ENCODE assay signal across 10 cellular contexts in genomic region chr1:156684227-156684782, GRCh38. TPM values are rescaled to one million over a fixed set of nuclear protein-coding genes. Genes with fewer than 3 reads are reported as not detected.
A peak's percentile ranks its signal among the peaks of the same experiment; 100 is the strongest.
DNase-seq lines count a peak whose midpoint lies in the region; ATAC-seq and TF ChIP-seq lines count a peak whose summit lies in the region.
"Had no signal": no experiment of that assay in that cellular context is flagged by ENCODE, and none has a peak within 500 bp of the region (broad histone marks: within the 10 kb centered on the region; RNA-seq: fewer than 3 reads in every experiment).

No MANE protein-coding gene starts in this region.

- H3K27me3 ChIP-seq in BE2C = no peaks in the 10 kb centered on the region

- peaks cover 17 to 19% (median 19%) of the 10 kb centered on the region in 3 donors for H3K4me1 Mint-ChIP-seq in T-cell

- no peaks in the 10 kb centered on the region for H3K36me3 ChIP-seq in BE2C

- TF ChIP-seq CTCF in BE2C (IDR thresholded peaks at IDR 0.05; ENCODE audit: low read depth, low read length) (0 out of 2 replicates have a peak, but pooled peaks have one; percentile 11), fibroblast of mammary gland (conservative IDR thresholded peaks at IDR 0.05; ENCODE audit: control insufficient read depth, insufficient read depth, low read depth, low read length) (peak; percentile 21)

- POLR2A ChIA-PET in T-cell (lab: Charles Lee) = no interaction called here

- H3K4me1 ChIP-seq in BE2C = peaks cover 3% of the 10 kb centered on the region; the same call in 1 of the 2 replicates

- no peak overlapping the region for H3K27ac Mint-ChIP-seq in T-cell

- no peaks in the 10 kb centered on the region for H3K9me3 ChIP-seq in BE2C

- peak; percentile 42 for ATAC-seq in GM18867 (IDR thresholded peaks at IDR 0.05; ENCODE audit: unreplicated experiment)
- ATAC-seq in T-cell (replicated peaks in 1 of 4) = peak; percentile 70 to 86 (median 78)
- ATAC-seq in GM18517 (IDR thresholded peaks at IDR 0.05; ENCODE audit: unreplicated experiment) = no peak

- H3K36me3 Mint-ChIP-seq in T-cell = no peaks in the 10 kb centered on the region

- no peaks in the 10 kb centered on the region for H3K9me3 Mint-ChIP-seq in T-cell

- H3K4me3 ChIP-seq in BE2C (ENCODE audit: low read depth, low read length) (no peak overlapping the region), fibroblast of mammary gland (ENCODE audit: control insufficient read depth, low read depth, low read length) (no peak overlapping the region)

- no peak overlapping the region for H3K4me3 Mint-ChIP-seq in T-cell

- H3K27me3 Mint-ChIP-seq in T-cell = peaks cover 25 to 47% of the 10 kb centered on the region in 2 donors

- no peak for DNase-seq in BE2C
- DNase-seq in T-cell = peak in 2 of 34 experiments; percentile 20 to 31
- peak; percentile 82 for DNase-seq in fibroblast of mammary gland (ENCODE audit: low read depth)
- no peak for DNase-seq in NCI-H446 treated with DMSO at 0.1 percent for 48 hours (lab: John Stamatoyannopoulos, UW)
- DNase-seq in NCI-H1092 (lab: John Stamatoyannopoulos, UW) = no peak
- no peak for DNase-seq in HuH-7.5 (ENCODE audit: low spot score)
- DNase-seq: midbrain, NCI-H82 had no signal

- CTCF ChIA-PET in T-cell (lab: Charles Lee) = interaction anchor here (0.6 to 1.8 kb wide), 5 partner anchors 22 to 244 kb away, joined by 3 to 7 read pairs (median 3); partner anchors contain the start of gene CRABP2 (in 1 of the 2)

RNA-seq across cellular contexts. Expression of gene NES, which starts 7.1 kb away (rescaled TPM):
- polyA plus RNA-seq in BE2C (2012; ENCODE audit: insufficient read depth, insufficient read length, low read depth) = 22.3 TPM
- under 1 TPM in 3 of 5 donors, not detected in 2; 0.10 to 0.35 (median 0.25) TPM for total RNA-seq in T-cell

RNA-seq across cellular contexts. Expression of gene CRABP2, which starts 21.1 kb away (rescaled TPM):
- polyA plus RNA-seq in BE2C (2012; ENCODE audit: insufficient read depth, insufficient read length, low read depth) = 39.0 TPM
- total RNA-seq in T-cell = 1 to 10 TPM in 4 of 5 donors, under 1 TPM in 1; 0.76 to 3.6 (median 1.6) TPM

RNA-seq across cellular contexts. Expression of gene BCAN, which starts 42.4 kb away (rescaled TPM):
- polyA plus RNA-seq in BE2C (2012; ENCODE audit: insufficient read depth, insufficient read length, low read depth) = 7.8 TPM
- not detected for total RNA-seq in T-cell

RNA-seq across cellular contexts. Expression of gene METTL25B, which starts 44.0 kb away (rescaled TPM):
- 47.1 TPM for polyA plus RNA-seq in BE2C (2012; ENCODE audit: insufficient read depth, insufficient read length, low read depth)
- 10 to 100 TPM; 13.0 to 36.1 (median 32.3) TPM for total RNA-seq in T-cell

RNA-seq across cellular contexts. Expression of gene ISG20L2, which starts 44.3 kb away (rescaled TPM):
- 100 TPM for polyA plus RNA-seq in BE2C (2012; ENCODE audit: insufficient read depth, insufficient read length, low read depth)
- total RNA-seq in T-cell = 10 to 100 TPM; 35.3 to 63.7 (median 44.3) TPM
